8 cellular contexts compared by ENCODE assay signal in the genomic region with DNA sequence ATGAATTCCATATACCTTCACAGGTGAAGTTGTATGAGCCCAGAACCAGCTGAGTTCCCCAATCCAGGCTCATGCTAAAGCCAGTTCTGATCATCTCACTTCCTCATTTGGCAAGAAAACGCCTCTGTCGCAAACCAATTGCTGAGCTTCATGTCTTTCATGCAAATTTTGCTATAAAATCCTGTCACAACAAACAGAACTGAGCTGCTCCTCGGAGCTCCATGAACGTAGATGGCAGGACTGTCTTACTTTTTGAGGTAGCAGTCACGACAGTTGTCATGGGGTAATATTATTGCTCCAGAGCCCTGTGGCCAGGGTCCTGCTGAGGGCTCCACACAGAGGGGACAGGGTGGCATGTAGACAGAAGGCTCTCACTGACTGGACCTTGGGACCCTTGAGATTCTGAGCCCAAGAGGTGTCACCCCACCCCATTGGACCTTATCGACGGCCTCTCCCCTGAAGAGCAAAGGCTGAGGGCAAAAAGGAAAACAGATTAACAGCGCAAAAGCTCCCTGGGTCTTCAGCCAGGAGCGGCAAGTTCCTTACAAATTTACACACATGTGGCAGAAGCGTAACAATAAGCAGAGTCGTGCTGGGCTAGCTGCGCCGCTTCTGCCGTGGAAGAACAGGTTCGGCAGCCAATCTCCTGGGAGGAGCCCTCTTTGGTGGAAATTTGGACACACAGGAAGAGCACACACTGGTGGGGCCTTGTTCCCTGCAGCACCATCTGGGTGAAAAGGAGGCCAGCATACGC.
DNase-seq lines count a peak whose midpoint lies in the region; ATAC-seq, FAIRE-seq and TF ChIP-seq lines count a peak whose summit lies in the region.

No MANE protein-coding gene starts in this region.

- peak overlapping the region; percentile 46 for H3K4me2 ChIP-seq in Loucy (ENCODE audit: low read depth, low read length, poor library complexity, severe bottlenecking)

- H3K27ac ChIP-seq in kidney (ENCODE audit: low read depth in 2 of 2, low read length in 2 of 2) (peak overlapping the region; percentile 75 to 87), SJCRH30 (no peak overlapping the region)

- H4K20me1 ChIP-seq in Loucy (ENCODE audit: insufficient read depth, low read length, poor library complexity, severe bottlenecking), result no peaks in the 10 kb centered on the region

- H3K36me3 Mint-ChIP-seq in osteocyte (ENCODE audit: unreplicated experiment), result no peaks in the 10 kb centered on the region

- peak overlapping the region; percentile 57 for H3K9ac ChIP-seq in Loucy (ENCODE audit: low read depth, low read length, poor library complexity, severe bottlenecking)
- no peak overlapping the region for H3K9ac ChIP-seq in kidney (ENCODE audit: low read length in 2 of 2)

- no peaks in the 10 kb centered on the region for H3K79me2 ChIP-seq in Loucy (ENCODE audit: insufficient read depth, low read length)

- peaks cover 85% of the 10 kb centered on the region for H3K27me3 Mint-ChIP-seq in osteocyte (ENCODE audit: unreplicated experiment)

- FAIRE-seq in kidney (lab: Jason Lieb, UNC), result no peak

- H3K9me3 ChIP-seq in Loucy (ENCODE audit: insufficient read depth, low read depth, low read length) (no peaks in the 10 kb centered on the region), kidney (ENCODE audit: control insufficient read depth in 1 of 2, low read length in 2 of 2) (no peaks in the 10 kb centered on the region), SJCRH30 (replicated peaks) (no peaks in the 10 kb centered on the region)

- no peak overlapping the region for H3K4me3 ChIP-seq in Loucy (ENCODE audit: low read length, poor library complexity, severe bottlenecking)
- H3K4me3 ChIP-seq in kidney (ENCODE audit: low read length in 2 of 2), result peak overlapping the region in 1 of 2 donors; percentile 6
- no peak overlapping the region for H3K4me3 ChIP-seq in SJCRH30

- peak overlapping the region; percentile 64 for H2AFZ ChIP-seq in Loucy (ENCODE audit: low read length)

- no peaks in the 10 kb centered on the region for H3K9me2 ChIP-seq in Loucy (replicated peaks; ENCODE audit: low read depth, low read length)

- H3K27me3 ChIP-seq in Loucy (ENCODE audit: insufficient read depth, low read length, poor library complexity, severe bottlenecking) (no peaks in the 10 kb centered on the region), SJCRH30 (no peaks in the 10 kb centered on the region)

- H3K27ac Mint-ChIP-seq in osteocyte (ENCODE audit: unreplicated experiment), result no peak overlapping the region

- H3K4me3 Mint-ChIP-seq in osteocyte (ENCODE audit: unreplicated experiment), result no peak overlapping the region

- intact Hi-C loops in kidney (cut with DNase I), result no loop called here

- DNase-seq in GDM1 (lab: John Stamatoyannopoulos, UW) (peak; percentile 76), kidney (no peak), SJCRH30 (no peak), NCI-H2196 treated with DMSO at 0.1 percent for 48 hours (lab: John Stamatoyannopoulos, UW; ENCODE audit: unreplicated experiment) (no peak), middle frontal gyrus (ENCODE audit: extremely low spot score, low spot score) (no peak), osteocyte (ENCODE audit: extremely low spot score, unreplicated experiment) (no peak)

- no peaks in the 10 kb centered on the region for H3F3A ChIP-seq in Loucy (ENCODE audit: low read depth)

- TF ChIP-seq CTCF in Loucy (conservative IDR thresholded peaks at IDR 0.05; ENCODE audit: low read length), result no peak
- no peak for TF ChIP-seq CTCF in kidney (IDR thresholded peaks at IDR 0.05; ENCODE audit: borderline replicate concordance, extremely low read depth, insufficient read depth)
- no peak for TF ChIP-seq CTCF in osteocyte (IDR thresholded peaks at IDR 0.05)

- peaks cover 49% of the 10 kb centered on the region for H3K4me1 ChIP-seq in Loucy (ENCODE audit: insufficient read depth, low read length, poor library complexity, severe bottlenecking)
- H3K4me1 ChIP-seq in kidney (ENCODE audit: control insufficient read depth in 1 of 2, insufficient read depth in 1 of 2, low read depth in 1 of 2, low read length in 2 of 2), result peaks cover 26 to 31% of the 10 kb centered on the region in 2 donors
- no peaks in the 10 kb centered on the region for H3K4me1 ChIP-seq in SJCRH30

- H3K9me3 Mint-ChIP-seq in osteocyte (ENCODE audit: unreplicated experiment), result no peaks in the 10 kb centered on the region

- no peaks in the 10 kb centered on the region for H3K4me1 Mint-ChIP-seq in osteocyte (ENCODE audit: unreplicated experiment)

- H3K36me3 ChIP-seq in Loucy (ENCODE audit: insufficient read depth, low read length) (no peaks in the 10 kb centered on the region), kidney (ENCODE audit: control insufficient read depth in 1 of 2, insufficient read depth in 2 of 2, low read length in 2 of 2) (no peaks in the 10 kb centered on the region), SJCRH30 (no peaks in the 10 kb centered on the region)

- ATAC-seq in GM21528 (IDR thresholded peaks at IDR 0.05; ENCODE audit: low FRiP score, unreplicated experiment), result peak; percentile 62
